ENCODE assay signal across 10 cellular contexts in the genomic region with DNA sequence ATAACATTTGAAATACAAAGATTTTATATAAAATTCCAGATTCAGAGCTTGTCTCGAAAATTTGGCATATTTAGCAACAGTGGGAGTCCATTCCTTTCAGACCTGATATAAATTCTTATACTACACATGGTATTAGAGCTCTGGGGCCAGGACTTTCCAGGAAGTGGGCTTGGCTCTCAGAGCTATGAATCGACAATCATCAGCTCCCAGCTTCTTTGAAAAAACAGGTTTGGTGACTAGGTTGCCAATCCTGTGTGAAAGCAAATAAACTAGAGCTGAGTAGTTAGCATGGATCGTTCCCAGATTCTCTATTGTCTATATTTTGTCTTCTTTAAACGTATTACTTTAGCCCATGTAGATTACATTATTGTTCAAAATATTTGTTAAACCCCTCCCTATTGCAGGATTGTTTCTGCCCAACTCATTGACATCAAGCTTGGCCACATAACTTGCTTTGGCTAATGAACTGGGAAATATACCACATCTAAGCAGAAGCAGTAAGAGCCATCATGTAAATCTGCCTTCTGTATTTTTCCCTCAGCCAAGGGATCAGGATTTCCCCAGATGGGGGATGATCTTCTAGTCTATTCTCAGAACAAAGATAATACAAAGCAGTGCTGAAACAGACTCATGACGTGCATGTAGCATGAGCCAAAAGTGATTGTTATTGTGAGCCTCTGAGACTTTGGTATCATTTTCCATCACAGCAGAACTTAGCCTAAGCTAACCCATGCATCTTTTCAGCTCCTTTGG.
DNase-seq lines count a peak whose midpoint lies in the region; ATAC-seq and TF ChIP-seq lines count a peak whose summit lies in the region.
"Had no signal": no experiment of that assay in that cellular context is flagged by ENCODE, and none has a peak within 500 bp of the region (broad histone marks: within the 10 kb centered on the region; RNA-seq: fewer than 3 reads in every experiment).

No MANE protein-coding gene starts in this region.

- H3K27ac ChIP-seq in KMS-11 (peak overlapping the region; percentile 69), neural progenitor cell (no peak overlapping the region)
- H3K27ac ChIP-seq: neutrophil had no signal

- in situ Hi-C loops in GM13976 (cut with MboI; ENCODE audit: low sequenced_read_pairs, unreplicated experiment) = no loop called here

- H3K36me3 Mint-ChIP-seq in neural progenitor cell = no peaks in the 10 kb centered on the region

- H3K27ac Mint-ChIP-seq in neural progenitor cell = no peak overlapping the region

- no peaks in the 10 kb centered on the region for H3K9me3 ChIP-seq in neural progenitor cell (ENCODE audit: low read depth)
- H3K9me3 ChIP-seq: neutrophil had no signal

- H2AFZ ChIP-seq in KMS-11 (ENCODE audit: low read depth) (peak overlapping the region; percentile 74; the same call in 1 of the 2 replicates), neural progenitor cell (replicated peaks) (peak overlapping the region; percentile 44)

- no peaks in the 10 kb centered on the region for H3K27me3 Mint-ChIP-seq in neural progenitor cell (ENCODE audit: insufficient read depth, low read depth)

- no peaks in the 10 kb centered on the region for H3K36me3 ChIP-seq in KMS-11 (ENCODE audit: insufficient read depth)
- H3K36me3 ChIP-seq in neural progenitor cell = no peaks in the 10 kb centered on the region
- H3K36me3 ChIP-seq: neutrophil had no signal

- H3F3A ChIP-seq in neural progenitor cell (ENCODE audit: low read depth) = no peaks in the 10 kb centered on the region

- DNase-seq in RPMI8226 = peak; percentile 6
- DNase-seq in neural progenitor cell (ENCODE audit: low spot score) = no peak
- DNase-seq in GM13976 (ENCODE audit: low spot score) = no peak
- DNase-seq in AG08395 (ENCODE audit: low spot score) = no peak
- DNase-seq: anterior cingulate cortex had no signal

- peak; percentile 25 for ATAC-seq in GM18858 (IDR thresholded peaks at IDR 0.05; ENCODE audit: unreplicated experiment)
- ATAC-seq in HG02759 (IDR thresholded peaks at IDR 0.05; ENCODE audit: unreplicated experiment) = no peak
- no peak for ATAC-seq in GM18909 (IDR thresholded peaks at IDR 0.05; ENCODE audit: poor library complexity, unreplicated experiment)

- no peaks in the 10 kb centered on the region for H3K79me2 ChIP-seq in KMS-11 (ENCODE audit: insufficient read depth, low read depth)
- H3K79me2 ChIP-seq in neural progenitor cell (ENCODE audit: low read depth) = no peaks in the 10 kb centered on the region

- H3K9ac ChIP-seq in KMS-11 = peak overlapping the region; percentile 54; the same call in 1 of the 2 replicates
- H3K9ac ChIP-seq in neural progenitor cell = no peak overlapping the region

- no peak for TF ChIP-seq CTCF in KMS-11 (conservative IDR thresholded peaks at IDR 0.05; ENCODE audit: low read depth, low read length)
- TF ChIP-seq CTCF in neural progenitor cell (IDR thresholded peaks at IDR 0.05) = no peak
- TF ChIP-seq CTCF in GM13976 (IDR thresholded peaks at IDR 0.05; ENCODE audit: borderline replicate concordance, control extremely low read depth, extremely low read depth, insufficient read depth, missing control alignments) = no peak

- H3K9me3 Mint-ChIP-seq in neural progenitor cell = no peaks in the 10 kb centered on the region

- peak overlapping the region; percentile 70 for H3K4me2 ChIP-seq in KMS-11
- no peak overlapping the region for H3K4me2 ChIP-seq in neural progenitor cell

- H3K27me3 ChIP-seq in KMS-11 (ENCODE audit: insufficient read depth, low read depth) (no peaks in the 10 kb centered on the region), neural progenitor cell (no peaks in the 10 kb centered on the region)
- H3K27me3 ChIP-seq: neutrophil had no signal

- H4K20me1 ChIP-seq in KMS-11 (ENCODE audit: insufficient read depth) (no peaks in the 10 kb centered on the region), neural progenitor cell (ENCODE audit: low read depth) (no peaks in the 10 kb centered on the region)

- H3K4me3 ChIP-seq in KMS-11 (IDR thresholded peaks at IDR 0.05; ENCODE audit: insufficient read depth, low read depth, low read length) (no peak overlapping the region), neural progenitor cell (no peak overlapping the region)

- no peaks in the 10 kb centered on the region for H3K4me1 Mint-ChIP-seq in neural progenitor cell

- H3K4me1 ChIP-seq in KMS-11 (ENCODE audit: low read depth, poor library complexity, severe bottlenecking) (peaks cover 78% of the 10 kb centered on the region), neural progenitor cell (no peaks in the 10 kb centered on the region)

- no peak overlapping the region for H3K4me3 Mint-ChIP-seq in neural progenitor cell
